8 cellular contexts compared by ENCODE assay signal in genomic region chr1:149842458-149843064, GRCh38. TPM values are rescaled to one million over a fixed set of nuclear protein-coding genes. Genes with fewer than 3 reads are reported as not detected.
A peak's percentile ranks its signal among the peaks of the same experiment; 100 is the strongest.
DNase-seq lines count a peak whose midpoint lies in the region; ATAC-seq, FAIRE-seq and TF ChIP-seq lines count a peak whose summit lies in the region.
"Not testable (repeated sequence)": the region's sequence is repeated elsewhere in the genome, so short reads cannot be mapped to it uniquely, and the experiment has no call there.

No MANE protein-coding gene starts in this region.

- not testable (repeated sequence) for H3K27me3 ChIP-seq in CD4-positive, alpha-beta T cell (ENCODE audit: control insufficient read depth, insufficient read depth, low read length); gastroesophageal sphincter; pancreas

- FAIRE-seq in pancreas (lab: Jason Lieb, UNC): peak; percentile 45

- DNase-seq in CD4-positive, alpha-beta T cell; WTC11 (ENCODE audit: low spot score); pancreas: not testable (repeated sequence)

- intact Hi-C loops in CD4-positive, alpha-beta T cell (cut with DNase I, micrococcal nuclease); pancreas (cut with DNase I): not testable (repeated sequence)

- CTCF ChIA-PET in CD4-positive, alpha-beta T cell (lab: Charles Lee); WTC11 (lab: Charles Lee): not testable (repeated sequence)

- WGBS in gastroesophageal sphincter (ENCODE audit: low coverage in 1 of 2), 2 donors: no CpG with 5 or more reads among the region's 62 CpGs
- no CpG with 5 or more reads among the region's 62 CpGs for WGBS in pancreas, 2 donors

- not testable (repeated sequence) for TF ChIP-seq CTCF in CD4-positive, alpha-beta T cell (IDR thresholded peaks at IDR 0.05); WTC11 (IDR thresholded peaks at IDR 0.05); gastroesophageal sphincter (IDR thresholded peaks at IDR 0.05); pancreas (IDR thresholded peaks at IDR 0.05)

- H3K27ac Mint-ChIP-seq in CD4-positive, alpha-beta T cell; WTC11: not testable (repeated sequence)

- not testable (repeated sequence) for H3K9me3 Mint-ChIP-seq in CD4-positive, alpha-beta T cell; WTC11

- not testable (repeated sequence) for H3K4me3 Mint-ChIP-seq in CD4-positive, alpha-beta T cell; WTC11

- POLR2A ChIA-PET in CD4-positive, alpha-beta T cell (lab: Charles Lee): interaction anchor here (1.5 to 4.9 kb wide), 3 partner anchors 44 to 74 kb away, joined by 4 to 259 read pairs (median 5); partner anchors contain the start of gene BOLA1
- POLR2A ChIA-PET in WTC11 (lab: Charles Lee): interaction anchor here (3.3 kb wide), 1 partner anchor 44 kb away, joined by 51 read pairs; a partner anchor contains a TSS

- not testable (repeated sequence) for H3K9me3 ChIP-seq in CD4-positive, alpha-beta T cell (ENCODE audit: control insufficient read depth, low read length); gastroesophageal sphincter; pancreas

- H3K27ac ChIP-seq in CD4-positive, alpha-beta T cell (ENCODE audit: low read depth, low read length); gastroesophageal sphincter; pancreas: not testable (repeated sequence)

- ATAC-seq in CD4-positive, alpha-beta T cell (ENCODE audit: poor library complexity): peak; percentile 71
- ATAC-seq in GM18907 (IDR thresholded peaks at IDR 0.05; ENCODE audit: unreplicated experiment) (peak; percentile 65), GM21515 (IDR thresholded peaks at IDR 0.05; ENCODE audit: unreplicated experiment) (peak; percentile 48), HG02884 (IDR thresholded peaks at IDR 0.05; ENCODE audit: unreplicated experiment) (peak; percentile 59), HG03378 (IDR thresholded peaks at IDR 0.05; ENCODE audit: unreplicated experiment) (peak; percentile 66), WTC11 (peak; percentile 55), gastroesophageal sphincter (peak; percentile 85), pancreas (peak; percentile 75 to 86 (median 82))

- not testable (repeated sequence) for TF ChIP-seq EP300 in gastroesophageal sphincter (IDR thresholded peaks at IDR 0.05)

- H3K36me3 Mint-ChIP-seq in CD4-positive, alpha-beta T cell (ENCODE audit: low read depth): peaks cover 42% of the 10 kb centered on the region
- not testable (repeated sequence) for H3K36me3 Mint-ChIP-seq in WTC11

- H3K27me3 Mint-ChIP-seq in CD4-positive, alpha-beta T cell; WTC11 (ENCODE audit: low read depth): not testable (repeated sequence)

- peaks cover 0 to 35% (median 8%) of the 10 kb centered on the region in 3 donors for H3K4me1 ChIP-seq in gastroesophageal sphincter
- H3K4me1 ChIP-seq in pancreas: peaks cover 9 to 15% (median 11%) of the 10 kb centered on the region in 3 donors

- not testable (repeated sequence) for TF ChIP-seq POLR2A in gastroesophageal sphincter (IDR thresholded peaks at IDR 0.05)

- not testable (repeated sequence) for H3K4me3 ChIP-seq in gastroesophageal sphincter, pancreas

- H3K36me3 ChIP-seq in gastroesophageal sphincter, pancreas: not testable (repeated sequence)

- peaks cover 43% of the 10 kb centered on the region for H3K4me1 Mint-ChIP-seq in CD4-positive, alpha-beta T cell (ENCODE audit: low read depth)
- peaks cover 29% of the 10 kb centered on the region for H3K4me1 Mint-ChIP-seq in WTC11

RNA-seq across cellular contexts. Expression of gene BOLA1, which starts 56.8 kb away (rescaled TPM):
- total RNA-seq in CD4-positive, alpha-beta T cell: 1 to 10 TPM; 4.6 to 6.4 TPM
- 15.3 to 19.5 TPM (median 15.4 TPM) in 3 replicates for total RNA-seq in WTC11 (2021)
- 10 to 100 TPM; 23.9 to 46.2 (median 30.5) TPM for total RNA-seq in gastroesophageal sphincter
- total RNA-seq in pancreas: 1 to 10 TPM; 7.0 to 8.8 (median 8.5) TPM
- polyA plus RNA-seq in pancreas: 10 to 100 TPM; 19.6 to 24.1 TPM
